13 cellular contexts compared by ENCODE assay signal in genomic region chr1:166730299-166730888, GRCh38.
A peak's percentile ranks its signal among the peaks of the same experiment; 100 is the strongest.
DNase-seq lines count a peak whose midpoint lies in the region; ATAC-seq, FAIRE-seq and TF ChIP-seq lines count a peak whose summit lies in the region.
"Had no signal": no experiment of that assay in that cellular context is flagged by ENCODE, and none has a peak within 500 bp of the region (broad histone marks: within the 10 kb centered on the region; RNA-seq: fewer than 3 reads in every experiment).

No MANE protein-coding gene starts in this region.

- ATAC-seq in GM23338: peak; percentile 32; the same call in 2 of the 3 replicates

- WGBS in endodermal cell (ENCODE audit: insufficient coverage in 1 of 2, insufficient read length in 1 of 2), 2 experiments: 76 to 100% methylated on average over 1 of the region's 1 CpG

- no peak overlapping the region for H3K27ac Mint-ChIP-seq in GM23338
- H3K27ac Mint-ChIP-seq in endodermal cell: no peak overlapping the region
- H3K27ac Mint-ChIP-seq: T-helper 2 cell treated with Interferon-gamma antibody and Interleukin-4, amounts not matched to agents 5 μg/mL and 100 μg/mL, for 36 hours had no signal

- H3K4me2 ChIP-seq in GM23338: no peak overlapping the region

- H4K20me1 ChIP-seq in GM23338 (replicated peaks; ENCODE audit: insufficient read depth): no peaks in the 10 kb centered on the region

- H3K9me3 Mint-ChIP-seq in GM23338 (peaks cover 51% of the 10 kb centered on the region), endodermal cell (peaks cover 64% of the 10 kb centered on the region)
- H3K9me3 Mint-ChIP-seq: T-helper 2 cell treated with Interferon-gamma antibody and Interleukin-4, amounts not matched to agents 5 μg/mL and 100 μg/mL, for 36 hours had no signal

- H3K27me3 ChIP-seq in GM23338 (ENCODE audit: insufficient read depth) (no peaks in the 10 kb centered on the region), endodermal cell (ENCODE audit: control insufficient read depth, insufficient read depth, low read length, poor library complexity, severe bottlenecking) (no peaks in the 10 kb centered on the region)
- H3K27me3 ChIP-seq: ascending aorta, vagina had no signal

- H3K4me1 ChIP-seq in GM23338 (ENCODE audit: insufficient read depth): no peaks in the 10 kb centered on the region
- no peaks in the 10 kb centered on the region for H3K4me1 ChIP-seq in endodermal cell (ENCODE audit: control insufficient read depth, insufficient read depth, low read length)
- H3K4me1 ChIP-seq: ascending aorta, vagina had no signal

- peak; percentile 12; the same call in 1 of the 2 replicates for TF ChIP-seq CTCF in 22Rv1 (IDR thresholded peaks at IDR 0.05)
- peak; percentile 30 to 52; a peak in 3 of 4 replicates for TF ChIP-seq CTCF in GM23338 (conservative IDR thresholded peaks at IDR 0.05; ENCODE audit: low read depth in 2 of 2)
- TF ChIP-seq CTCF in endodermal cell (conservative IDR thresholded peaks at IDR 0.05): peak; percentile 45
- no peak for TF ChIP-seq CTCF in D721Med (IDR thresholded peaks at IDR 0.05; ENCODE audit: insufficient read depth, missing control alignments)

- H3K9ac ChIP-seq in endodermal cell (ENCODE audit: extremely low read depth, low read length, poor library complexity, severe bottlenecking): no peak overlapping the region

- H3K4me3 ChIP-seq in GM23338: no peak overlapping the region
- no peak overlapping the region for H3K4me3 ChIP-seq in endodermal cell (ENCODE audit: low read length)
- H3K4me3 ChIP-seq: ascending aorta, vagina had no signal

- no peak overlapping the region for H2AFZ ChIP-seq in GM23338

- H3K4me3 Mint-ChIP-seq in GM23338 (no peak overlapping the region), endodermal cell (no peak overlapping the region)
- H3K4me3 Mint-ChIP-seq: T-helper 2 cell treated with Interferon-gamma antibody and Interleukin-4, amounts not matched to agents 5 μg/mL and 100 μg/mL, for 36 hours had no signal

- FAIRE-seq in D721Med (lab: Jason Lieb, UNC): no peak
- FAIRE-seq: HTR-8/SVneo had no signal

- H3K9me3 ChIP-seq in endodermal cell (ENCODE audit: control insufficient read depth, low read length): peaks cover 20% of the 10 kb centered on the region
- H3K9me3 ChIP-seq: vagina had no signal

- H3K27me3 Mint-ChIP-seq in GM23338 (ENCODE audit: insufficient read depth, low read depth, poor library complexity) (no peaks in the 10 kb centered on the region), endodermal cell (ENCODE audit: insufficient read depth) (no peaks in the 10 kb centered on the region)

- H3K4me1 Mint-ChIP-seq in GM23338 (no peaks in the 10 kb centered on the region), endodermal cell (no peaks in the 10 kb centered on the region)

- no peaks in the 10 kb centered on the region for H3K36me3 ChIP-seq in GM23338 (ENCODE audit: insufficient read depth)
- no peaks in the 10 kb centered on the region for H3K36me3 ChIP-seq in endodermal cell (ENCODE audit: control insufficient read depth, insufficient read depth, low read length)
- H3K36me3 ChIP-seq: ascending aorta, vagina had no signal

- no peaks in the 10 kb centered on the region for H3F3A ChIP-seq in GM23338 (replicated peaks; ENCODE audit: low read depth)

- H3K9me2 ChIP-seq in GM23338 (ENCODE audit: insufficient read depth): peaks cover 26% of the 10 kb centered on the region

- H3K36me3 Mint-ChIP-seq in GM23338 (ENCODE audit: low read depth): peaks cover 6% of the 10 kb centered on the region; the same call in 2 of the 3 replicates
- H3K36me3 Mint-ChIP-seq in endodermal cell (ENCODE audit: low read depth): no peaks in the 10 kb centered on the region

- H3K27ac ChIP-seq in 22Rv1 (no peak overlapping the region), GM23338 (ENCODE audit: low read depth) (no peak overlapping the region), endodermal cell (ENCODE audit: low read depth, low read length) (no peak overlapping the region)
- H3K27ac ChIP-seq: ascending aorta, vagina had no signal

- DNase-seq in GM23338 (ENCODE audit: low spot score): peak; percentile 26
- DNase-seq in OCI-M1 (lab: John Stamatoyannopoulos, UW): peak; percentile 78
- DNase-seq in endodermal cell: peak; percentile 64
- DNase-seq in D721Med (ENCODE audit: insufficient read length, low spot score): no peak
- no peak for DNase-seq in NCI-H1092 (lab: John Stamatoyannopoulos, UW)
- no peak for DNase-seq in NCI-H1105 treated with DMSO at 0.1 percent for 48 hours (lab: John Stamatoyannopoulos, UW)
- no peak for DNase-seq in activated CD4-positive, alpha-beta T cell treated with anti-CD3 and anti-CD28 coated beads, Interleukin-2, amount 50 U/mL, for 1 hour
- DNase-seq: NCI-H510A treated with DMSO at 0.1 percent for 48 hours had no signal

- H3K79me2 ChIP-seq in GM23338 (replicated peaks; ENCODE audit: insufficient read depth): no peaks in the 10 kb centered on the region

TF ChIP-seq in GM23338, 12 proteins besides CTCF, POLR2A, EP300 and RAD21:
- no peak for TF ChIP-seq JUNB (IDR thresholded peaks at IDR 0.05; ENCODE audit: unreplicated experiment)
TF ChIP-seq in GM23338: peak in this region for 0.

Comparison
In these comparisons a context has a peak if more than half of its experiments do, and no peak if none do; other contexts are left out.
1. DNase-seq: peak in GM23338 (single experiment), OCI-M1 (single experiment) and endodermal cell (single experiment); none in D721Med (single experiment), NCI-H1092 (single experiment), NCI-H1105 treated with DMSO at 0.1 percent for 48 hours (single experiment) and activated CD4-positive, alpha-beta T cell treated with anti-CD3 and anti-CD28 coated beads, Interleukin-2, amount 50 U/mL, for 1 hour (single experiment).